Comparison of ENCODE assay signal across 1 cellular context in the genomic region with DNA sequence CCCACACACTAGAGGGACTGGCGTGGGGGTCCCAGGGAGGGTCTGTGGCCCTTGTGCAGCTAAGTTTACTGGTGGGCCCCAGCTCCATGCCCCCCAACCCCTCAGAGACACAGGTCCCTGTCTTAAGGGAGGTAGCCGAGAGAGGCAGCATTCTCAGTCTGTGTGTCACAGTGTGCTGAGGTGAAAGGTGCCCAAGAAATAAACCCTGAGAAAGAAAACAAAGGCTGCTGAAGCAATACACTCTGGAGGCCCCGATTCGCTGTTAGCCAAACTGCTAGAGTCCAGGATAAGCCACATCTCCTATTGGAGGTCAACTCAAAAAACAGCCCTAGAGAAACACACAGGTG.
TF ChIP-seq lines count a peak whose summit lies in the region.

No MANE protein-coding gene starts in this region.

TF ChIP-seq in HepG2, 621 proteins besides CTCF, POLR2A, EP300 and RAD21:
- TF ChIP-seq SALL2 (CRISPR knock-in tag; IDR thresholded peaks at IDR 0.05) (no peak), ZNF878 (CRISPR knock-in tag; IDR thresholded peaks at IDR 0.05) (no peak), MYNN (CRISPR knock-in tag; IDR thresholded peaks at IDR 0.05; ENCODE audit: low read depth) (0 out of 2 replicates have a peak, but pooled peaks have one; percentile 26)
- TF ChIP-seq, protein P1, sequence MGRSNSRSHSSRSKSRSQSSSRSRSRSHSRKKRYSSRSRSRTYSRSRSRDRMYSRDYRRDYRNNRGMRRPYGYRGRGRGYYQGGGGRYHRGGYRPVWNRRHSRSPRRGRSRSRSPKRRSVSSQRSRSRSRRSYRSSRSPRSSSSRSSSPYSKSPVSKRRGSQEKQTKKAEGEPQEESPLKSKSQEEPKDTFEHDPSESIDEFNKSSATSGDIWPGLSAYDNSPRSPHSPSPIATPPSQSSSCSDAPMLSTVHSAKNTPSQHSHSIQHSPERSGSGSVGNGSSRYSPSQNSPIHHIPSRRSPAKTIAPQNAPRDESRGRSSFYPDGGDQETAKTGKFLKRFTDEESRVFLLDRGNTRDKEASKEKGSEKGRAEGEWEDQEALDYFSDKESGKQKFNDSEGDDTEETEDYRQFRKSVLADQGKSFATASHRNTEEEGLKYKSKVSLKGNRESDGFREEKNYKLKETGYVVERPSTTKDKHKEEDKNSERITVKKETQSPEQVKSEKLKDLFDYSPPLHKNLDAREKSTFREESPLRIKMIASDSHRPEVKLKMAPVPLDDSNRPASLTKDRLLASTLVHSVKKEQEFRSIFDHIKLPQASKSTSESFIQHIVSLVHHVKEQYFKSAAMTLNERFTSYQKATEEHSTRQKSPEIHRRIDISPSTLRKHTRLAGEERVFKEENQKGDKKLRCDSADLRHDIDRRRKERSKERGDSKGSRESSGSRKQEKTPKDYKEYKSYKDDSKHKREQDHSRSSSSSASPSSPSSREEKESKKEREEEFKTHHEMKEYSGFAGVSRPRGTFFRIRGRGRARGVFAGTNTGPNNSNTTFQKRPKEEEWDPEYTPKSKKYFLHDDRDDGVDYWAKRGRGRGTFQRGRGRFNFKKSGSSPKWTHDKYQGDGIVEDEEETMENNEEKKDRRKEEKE (IDR thresholded peaks at IDR 0.05): no peak
